Comparison of ENCODE assay signal across 6 cellular contexts in genomic region chr17:61774724-61775123, GRCh38.
"Had no signal": no experiment of that assay in that cellular context is flagged by ENCODE, and none has a peak within 500 bp of the region (broad histone marks: within the 10 kb centered on the region; RNA-seq: fewer than 3 reads in every experiment).

No MANE protein-coding gene starts in this region.

- FAIRE-seq: GM12891, GM12892, GM18507, GM19239 had no signal

- DNase-seq: GDM1, GF-D8 had no signal
